8 cellular contexts compared by ENCODE assay signal in genomic region chr11:10622957-10623787, GRCh38. TPM values are rescaled to one million over a fixed set of nuclear protein-coding genes. Genes with fewer than 3 reads are reported as not detected.
DNase-seq lines count a peak whose midpoint lies in the region; ATAC-seq and TF ChIP-seq lines count a peak whose summit lies in the region.

No MANE protein-coding gene starts in this region.

- no peaks in the 10 kb centered on the region for H3K23me2 ChIP-seq in H9 (ENCODE audit: insufficient read length, low read depth, low read length, poor library complexity, severe bottlenecking)

- no peak overlapping the region for H2AK5ac ChIP-seq in H9 (ENCODE audit: insufficient read length, low read length)

- no peak overlapping the region for H3T11ph ChIP-seq in H9 (ENCODE audit: low read length)

- H3K4me3 ChIP-seq in psoas muscle (no peak overlapping the region), thyroid gland (replicated peaks in 1 of 3) (no peak overlapping the region), brain microvascular endothelial cell (ENCODE audit: low read depth, low read length) (no peak overlapping the region)

- H2BK5ac ChIP-seq in H9 (ENCODE audit: insufficient read length, low read length) = no peak overlapping the region

- H4K20me1 ChIP-seq in H9 (ENCODE audit: control insufficient read depth, insufficient read depth, insufficient read length) = no peaks in the 10 kb centered on the region

- H3K27ac ChIP-seq in H9 (ENCODE audit: insufficient read length, low read depth, low read length) = no peak overlapping the region
- H3K27ac ChIP-seq in psoas muscle = no peak overlapping the region
- no peak overlapping the region for H3K27ac ChIP-seq in thyroid gland
- H3K27ac ChIP-seq in brain microvascular endothelial cell = no peak overlapping the region

- H4K8ac ChIP-seq in H9 (replicated peaks; ENCODE audit: insufficient read length, low read depth, low read length) = no peak overlapping the region

- TF ChIP-seq POLR2A in thyroid gland (IDR thresholded peaks at IDR 0.05) = no peak

- H3K27me3 Mint-ChIP-seq in H9 (ENCODE audit: low read depth) = no peaks in the 10 kb centered on the region; the same call in 1 of the 2 replicates

- H2BK120ac ChIP-seq in H9 (ENCODE audit: low read depth, low read length, poor library complexity, severe bottlenecking) = no peak overlapping the region

- intact Hi-C loops in psoas muscle (cut with DNase I) (no loop called here), thyroid gland (cut with DNase I) (no loop called here)

- H3K14ac ChIP-seq in H9 (ENCODE audit: insufficient read depth, low read length) = no peak overlapping the region

- H3K23ac ChIP-seq in H9 (ENCODE audit: insufficient read length, low read depth, low read length) = no peak overlapping the region

- WGBS in H9 (ENCODE audit: extremely low coverage, insufficient read length, low lambda C conversion rate) = no CpG with 5 or more reads among the region's 12 CpGs
- 77 to 81% (median 80%) methylated on average over 12 of the region's 12 CpGs for WGBS in psoas muscle, 3 donors
- WGBS in thyroid gland, 2 donors = 83 to 84% methylated on average over 12 of the region's 12 CpGs

- peaks cover 0 to 3% of the 10 kb centered on the region in 2 experiments; a peak in 2 of 4 replicates for H3K4me1 Mint-ChIP-seq in H9

- no peaks in the 10 kb centered on the region for H3K9me3 ChIP-seq in H9 (ENCODE audit: control insufficient read depth, low read depth, low read length)
- no peaks in the 10 kb centered on the region for H3K9me3 ChIP-seq in psoas muscle
- H3K9me3 ChIP-seq in thyroid gland = no peaks in the 10 kb centered on the region

- H3K4me3 Mint-ChIP-seq in H9 = no peak overlapping the region

- H4K91ac ChIP-seq in H9 (ENCODE audit: insufficient read length, low read depth, low read length) = no peak overlapping the region

- no peaks in the 10 kb centered on the region for H3K79me2 ChIP-seq in H9 (ENCODE audit: insufficient read depth, low read length)

- no peak overlapping the region for H3K9ac ChIP-seq in H9 (ENCODE audit: extremely low read depth, insufficient read length, low read length)

- no peaks in the 10 kb centered on the region; a peak in 1 of 5 replicates for H3K9me3 Mint-ChIP-seq in H9

- no peak overlapping the region for H2AFZ ChIP-seq in H9 (ENCODE audit: low read length)

- no peaks in the 10 kb centered on the region; the same call in 1 of the 2 replicates for H3K4me1 ChIP-seq in H9 (ENCODE audit: insufficient read depth, low read length)
- peaks cover 13% of the 10 kb centered on the region for H3K4me1 ChIP-seq in psoas muscle
- peaks cover 0 to 20% of the 10 kb centered on the region in 2 donors for H3K4me1 ChIP-seq in thyroid gland

- no peak overlapping the region for H2BK20ac ChIP-seq in H9 (ENCODE audit: low read depth, low read length, poor library complexity, severe bottlenecking)

- H4K5ac ChIP-seq in H9 (ENCODE audit: insufficient read length, low read depth, low read length) = no peak overlapping the region

- no peaks in the 10 kb centered on the region for H3K36me3 Mint-ChIP-seq in H9 (ENCODE audit: insufficient read depth in 1 of 3, low read depth in 3 of 3)

- DNase-seq in H9 = no peak
- peak; percentile 98 for DNase-seq in SKM-1 treated with dmso at 0.1 percent for 144 hours (lab: John Stamatoyannopoulos, UW; ENCODE audit: unreplicated experiment)
- DNase-seq in psoas muscle = no peak
- DNase-seq in thyroid gland = no peak
- DNase-seq in hepatic stellate cell (ENCODE audit: low spot score) = no peak
- DNase-seq in brain microvascular endothelial cell = no peak

- H2BK15ac ChIP-seq in H9 (ENCODE audit: low read depth, low read length) = no peak overlapping the region

- in situ Hi-C loops in brain microvascular endothelial cell (cut with HindIII; ENCODE audit: low pct_ligation_motif_present, low sequenced_read_pairs) = no loop called here

- H3K18ac ChIP-seq in H9 (ENCODE audit: insufficient read length, low read depth, low read length) = no peak overlapping the region

- no peaks in the 10 kb centered on the region for H3K36me3 ChIP-seq in psoas muscle (ENCODE audit: insufficient read depth in 1 of 2, low read depth in 1 of 2)
- no peaks in the 10 kb centered on the region for H3K36me3 ChIP-seq in thyroid gland
- H3K36me3 ChIP-seq in brain microvascular endothelial cell (replicated peaks) = no peaks in the 10 kb centered on the region

- H3K4me2 ChIP-seq in H9 (ENCODE audit: insufficient read depth, insufficient read length, low read length) = no peak overlapping the region

- no peaks in the 10 kb centered on the region for H3K79me1 ChIP-seq in H9 (ENCODE audit: insufficient read depth, low read depth, low read length, poor library complexity, severe bottlenecking)

- ATAC-seq in esophagus mucosa = peak; percentile 53
- ATAC-seq in psoas muscle = peak in 3 of 4 donors; percentile 2 to 28 (median 24)
- no peak for ATAC-seq in GM18502 (IDR thresholded peaks at IDR 0.05; ENCODE audit: poor library complexity, unreplicated experiment)

- TF ChIP-seq CTCF in H9 (conservative IDR thresholded peaks at IDR 0.05) (no peak), psoas muscle (IDR thresholded peaks at IDR 0.05) (no peak), thyroid gland (IDR thresholded peaks at IDR 0.05) (no peak), brain microvascular endothelial cell (IDR thresholded peaks at IDR 0.05; ENCODE audit: low read depth, low read length, missing control alignments) (no peak)

- H3K27me3 ChIP-seq in H9 (ENCODE audit: insufficient read depth, low read length) (no peaks in the 10 kb centered on the region), psoas muscle (ENCODE audit: insufficient read depth in 3 of 3, low read length in 2 of 3) (no peaks in the 10 kb centered on the region), thyroid gland (no peaks in the 10 kb centered on the region), brain microvascular endothelial cell (replicated peaks) (no peaks in the 10 kb centered on the region)

- peak overlapping the region; percentile 14 to 97 (median 39); a peak in 6 of 7 replicates for H3K27ac Mint-ChIP-seq in H9

- no peak overlapping the region for H3K56ac ChIP-seq in H9 (ENCODE audit: insufficient read length, low read depth, low read length)

- H2BK12ac ChIP-seq in H9 (ENCODE audit: insufficient read length, low read depth, low read length) = no peak overlapping the region

- no peak overlapping the region for H3K4ac ChIP-seq in H9 (ENCODE audit: low read depth, low read length)

RNA-seq across cellular contexts. Expression of gene LYVE1, which starts 54.7 kb away (rescaled TPM):
- not detected in 2 replicates for total RNA-seq in H9 (2021)
- 2.7 TPM for total RNA-seq in esophagus mucosa
- 10 to 100 TPM; 17.4 to 37.0 (median 32.8) TPM for total RNA-seq in psoas muscle
- 10 to 100 TPM in 1 of 3 donors, 1 to 10 TPM in 2; 5.2 to 12.9 (median 5.7) TPM for polyA plus RNA-seq in psoas muscle
- total RNA-seq in thyroid gland = 100 to 1,000 TPM in 1 of 4 donors, 10 to 100 TPM in 3; 27.2 to 185 (median 73.5) TPM
